In genomic region chr5:82985763-82986162, GRCh38 we compare ENCODE assay signal across 21 cellular contexts.
"Had no signal": no experiment of that assay in that cellular context is flagged by ENCODE, and none has a peak within 500 bp of the region (broad histone marks: within the 10 kb centered on the region; RNA-seq: fewer than 3 reads in every experiment).

No MANE protein-coding gene starts in this region.

- H3K36me3 ChIP-seq: gastroesophageal sphincter, lower lobe of right lung, transverse colon, WERI-Rb-1 had no signal

- FAIRE-seq: astrocyte, bronchial epithelial cell had no signal

- H3K4me3 ChIP-seq: dorsolateral prefrontal cortex, gastroesophageal sphincter, lower lobe of right lung, transverse colon had no signal

- H3K9me3 ChIP-seq: gastroesophageal sphincter, lower lobe of right lung, transverse colon had no signal

- H3K4me1 ChIP-seq: gastroesophageal sphincter, lower lobe of right lung had no signal

- H3K27me3 ChIP-seq: dorsolateral prefrontal cortex, gastroesophageal sphincter, transverse colon had no signal

- ATAC-seq: activated CD4-positive, alpha-beta T cell treated with anti-CD3 and anti-CD28 coated beads for 36 hours; activated CD8-positive, alpha-beta memory T cell treated with anti-CD3 and anti-CD28 coated beads, Interleukin-2, amount 10 ng/mL, durations not matched to agents 7 days and 5 days; gastroesophageal sphincter; left colon; lower lobe of right lung had no signal

- H3K27ac ChIP-seq: dorsolateral prefrontal cortex, gastroesophageal sphincter, lower lobe of right lung, transverse colon, WERI-Rb-1 had no signal

- DNase-seq: activated CD4-positive, alpha-beta memory T cell treated with anti-CD3 and anti-CD28 coated beads for 36 hours; activated CD4-positive, alpha-beta T cell treated with anti-CD3 and anti-CD28 coated beads for 36 hours; activated CD8-positive, alpha-beta memory T cell treated with anti-CD3 and anti-CD28 coated beads, Interleukin-2, amount 10 ng/mL, durations not matched to agents 7 days and 5 days; activated naive CD4-positive, alpha-beta T cell treated with anti-CD3 and anti-CD28 coated beads, Interleukin-2, amount 50 U/mL, for 16 hours; activated T-cell treated with anti-CD3 and anti-CD28 coated beads, Interleukin-2, amount 50 U/mL, for 1 hour; dorsolateral prefrontal cortex; erythroblast; left colon; lower lobe of right lung; nucleus accumbens; posterior cingulate gyrus; retina; stimulated activated CD4-positive, alpha-beta T cell treated with anti-CD3 and anti-CD28 coated beads, Interleukin-15, amount 100 ng/mL, for 24 hours; stimulated activated CD4-positive, alpha-beta T cell treated with anti-CD3 and anti-CD28 coated beads, Interleukin-4, amount 100 ng/mL, for 24 hours; stimulated activated naive CD4-positive, alpha-beta T cell treated with Interleukin-2 at 50 U/mL for 16 hours; substantia nigra; transverse colon; WERI-Rb-1 had no signal
